1 cellular context compared by ENCODE assay signal in genomic region chr17:46964315-46965265, GRCh38.
TF ChIP-seq lines count a peak whose summit lies in the region.

No MANE protein-coding gene starts in this region.

TF ChIP-seq in HepG2, 621 proteins besides CTCF, POLR2A, EP300 and RAD21 (continued from another document and continues in another):
- no peak for TF ChIP-seq ZBTB40 (IDR thresholded peaks at IDR 0.05)
- 0 out of 2 replicates have a peak, but pooled peaks have one; percentile 43 for TF ChIP-seq ZBTB40 (CRISPR knock-in tag; IDR thresholded peaks at IDR 0.05)
- TF ChIP-seq MIER3 (CRISPR knock-in tag; IDR thresholded peaks at IDR 0.05; ENCODE audit: borderline replicate concordance): no peak
- TF ChIP-seq KMT2B (CRISPR knock-in tag; IDR thresholded peaks at IDR 0.05): no peak
- peak; percentile 32; the same call in 1 of the 2 replicates for TF ChIP-seq RFX1 (IDR thresholded peaks at IDR 0.05)
- 0 out of 2 replicates have a peak, but pooled peaks have one; percentile 17 for TF ChIP-seq CEBPG (CRISPR knock-in tag; IDR thresholded peaks at IDR 0.05)
- TF ChIP-seq XRCC5 (optimal IDR thresholded peaks at IDR 0.05; ENCODE audit: low read length): no peak
- TF ChIP-seq ZFP90 (CRISPR knock-in tag; IDR thresholded peaks at IDR 0.05; ENCODE audit: borderline replicate concordance): no peak
- TF ChIP-seq IRF2 (CRISPR knock-in tag; IDR thresholded peaks at IDR 0.05): 0 out of 2 replicates have a peak, but pooled peaks have one; percentile 47
- TF ChIP-seq ZBTB49 (CRISPR knock-in tag; IDR thresholded peaks at IDR 0.05; ENCODE audit: borderline replicate concordance): peak; percentile 69; the same call in 1 of the 2 replicates
- TF ChIP-seq RXRB (CRISPR knock-in tag; IDR thresholded peaks at IDR 0.05; ENCODE audit: borderline replicate concordance): peak; percentile 16; the same call in 1 of the 2 replicates
- TF ChIP-seq THAP9 (CRISPR knock-in tag; IDR thresholded peaks at IDR 0.05; ENCODE audit: borderline replicate concordance): no peak
- TF ChIP-seq ZNF232 (CRISPR knock-in tag; IDR thresholded peaks at IDR 0.05; ENCODE audit: borderline replicate concordance): peak; percentile 80; the same call in 1 of the 2 replicates
- no peak for TF ChIP-seq ZBTB7A (CRISPR knock-in tag; IDR thresholded peaks at IDR 0.05)
- no peak; the same call in 1 of the 2 replicates for TF ChIP-seq TIGD3 (CRISPR knock-in tag; IDR thresholded peaks at IDR 0.05; ENCODE audit: borderline replicate concordance)
- no peak for TF ChIP-seq NR2C2 (CRISPR knock-in tag; IDR thresholded peaks at IDR 0.05; ENCODE audit: borderline replicate concordance)
- 0 out of 2 replicates have a peak, but pooled peaks have one; percentile 41 for TF ChIP-seq SMAD3 (CRISPR knock-in tag; IDR thresholded peaks at IDR 0.05)
- TF ChIP-seq NKX3-1 (CRISPR knock-in tag; IDR thresholded peaks at IDR 0.05): no peak
- no peak for TF ChIP-seq ZNF276 (CRISPR knock-in tag; IDR thresholded peaks at IDR 0.05; ENCODE audit: low read depth)
- TF ChIP-seq ZNF768 (CRISPR knock-in tag; IDR thresholded peaks at IDR 0.05): 0 out of 2 replicates have a peak, but pooled peaks have one; percentile 20
- peak; percentile 41; the same call in 1 of the 2 replicates for TF ChIP-seq YEATS2 (CRISPR knock-in tag; IDR thresholded peaks at IDR 0.05; ENCODE audit: borderline replicate concordance)
- peak; percentile 47; the same call in 1 of the 2 replicates for TF ChIP-seq PLSCR1 (CRISPR knock-in tag; IDR thresholded peaks at IDR 0.05; ENCODE audit: borderline replicate concordance)
- 0 out of 4 replicates have a peak, but pooled peaks of 1 of the 2 experiments have one; percentile 42 for TF ChIP-seq KLF16 (CRISPR knock-in tag; IDR thresholded peaks at IDR 0.05)
- TF ChIP-seq PITX1 (CRISPR knock-in tag; IDR thresholded peaks at IDR 0.05): peak; percentile 26; the same call in 1 of the 2 replicates
- no peak for TF ChIP-seq YY1 (IDR thresholded peaks at IDR 0.05; ENCODE audit: insufficient read depth, insufficient replicate concordance, low read depth, low read length)
- TF ChIP-seq CCAR2 (optimal IDR thresholded peaks at IDR 0.05; ENCODE audit: low read depth, low read length): no peak
- TF ChIP-seq ZNF670 (CRISPR knock-in tag; IDR thresholded peaks at IDR 0.05; ENCODE audit: borderline replicate concordance): no peak
- TF ChIP-seq RARA (CRISPR knock-in tag; IDR thresholded peaks at IDR 0.05): peak; percentile 42; the same call in 1 of the 2 replicates
- peak; percentile 55; the same call in 1 of the 2 replicates for TF ChIP-seq KDM2A (CRISPR knock-in tag; IDR thresholded peaks at IDR 0.05; ENCODE audit: borderline replicate concordance, low read depth)
- peak; percentile 63; the same call in 1 of the 2 replicates for TF ChIP-seq KLF6 (CRISPR knock-in tag; IDR thresholded peaks at IDR 0.05)
- TF ChIP-seq AHR (CRISPR knock-in tag; IDR thresholded peaks at IDR 0.05): 0 out of 2 replicates have a peak, but pooled peaks have one; percentile 52
- no peak for TF ChIP-seq KAT7 (CRISPR knock-in tag; IDR thresholded peaks at IDR 0.05; ENCODE audit: borderline replicate concordance)
- peak; percentile 53; the same call in 1 of the 2 replicates for TF ChIP-seq HIVEP1 (CRISPR knock-in tag; IDR thresholded peaks at IDR 0.05)
- TF ChIP-seq ERF (CRISPR knock-in tag; IDR thresholded peaks at IDR 0.05): peak; percentile 47; the same call in 1 of the 2 replicates
- no peak for TF ChIP-seq CSRNP2 (CRISPR knock-in tag; conservative IDR thresholded peaks at IDR 0.05; ENCODE audit: low read depth)
